7 cellular contexts compared by ENCODE assay signal in genomic region chr10:102413053-102413705, GRCh38. TPM values are rescaled to one million over a fixed set of nuclear protein-coding genes. Genes with fewer than 3 reads are reported as not detected.
A peak's percentile ranks its signal among the peaks of the same experiment; 100 is the strongest.
DNase-seq lines count a peak whose midpoint lies in the region; ATAC-seq and TF ChIP-seq lines count a peak whose summit lies in the region.
"Had no signal": no experiment of that assay in that cellular context is flagged by ENCODE, and none has a peak within 500 bp of the region (broad histone marks: within the 10 kb centered on the region; RNA-seq: fewer than 3 reads in every experiment).

No MANE protein-coding gene starts in this region.

- ATAC-seq in GM21367 (IDR thresholded peaks at IDR 0.05; ENCODE audit: unreplicated experiment) = no peak

- TF ChIP-seq CTCF in tibial artery (IDR thresholded peaks at IDR 0.05) = no peak

- H3K4me1 ChIP-seq in tibial artery = peaks cover 0 to 26% (median 14%) of the 10 kb centered on the region in 4 donors

- intact Hi-C loops in tibial artery (cut with DNase I; ENCODE audit: low total_unique reads) (no loop called here), posterior vena cava (cut with DNase I) (no loop called here)

- no peak overlapping the region for H3K27ac ChIP-seq in tibial artery

- peaks cover 0 to 97% of the 10 kb centered on the region in 2 donors for H3K27me3 ChIP-seq in tibial artery

- no peaks in the 10 kb centered on the region for H3K9me3 ChIP-seq in tibial artery

- H3K4me3 ChIP-seq in tibial artery = no peak overlapping the region

- DNase-seq in GM19240 (ENCODE audit: insufficient read length, low spot score) = peak; percentile 78
- peak; percentile 88 for DNase-seq in NCI-H2227 (lab: John Stamatoyannopoulos, UW; ENCODE audit: unreplicated experiment)
- peak; percentile 81 for DNase-seq in iPS-NIHi11 (ENCODE audit: low spot score)
- DNase-seq in tibial artery = no peak
- no peak for DNase-seq in posterior vena cava (ENCODE audit: low spot score)

- H3K36me3 ChIP-seq in tibial artery = no peaks in the 10 kb centered on the region

RNA-seq across cellular contexts. Expression of gene PSD, which starts 5.4 kb away (rescaled TPM):
- total RNA-seq in posterior vena cava = under 1 TPM; 0.24 to 0.83 TPM

RNA-seq across cellular contexts. Expression of gene FBXL15, which starts 7.5 kb away (rescaled TPM):
- 10 to 100 TPM; 10.8 to 12.4 TPM for total RNA-seq in posterior vena cava

RNA-seq across cellular contexts. Expression of gene NFKB2, which starts 17.7 kb away (rescaled TPM):
- 10 to 100 TPM; 21.5 to 44.7 TPM for total RNA-seq in posterior vena cava

RNA-seq across cellular contexts. Expression of gene CUEDC2, which starts 19.2 kb away (rescaled TPM):
- total RNA-seq in posterior vena cava = 10 to 100 TPM; 35.7 to 40.9 TPM

RNA-seq across cellular contexts. Expression of gene C10orf95, which starts 38.2 kb away (rescaled TPM):
- total RNA-seq in posterior vena cava = not detected
- total RNA-seq: H4 had no signal

Comparison
In these comparisons a context has a peak if more than half of its experiments do, and no peak if none do; other contexts are left out.
1. DNase-seq: peak in GM19240 (single experiment), NCI-H2227 (single experiment) and iPS-NIHi11 (single experiment); none in tibial artery (0 of 2) and posterior vena cava (single experiment).